Comparison of ENCODE assay signal across 8 cellular contexts in the genomic region with DNA sequence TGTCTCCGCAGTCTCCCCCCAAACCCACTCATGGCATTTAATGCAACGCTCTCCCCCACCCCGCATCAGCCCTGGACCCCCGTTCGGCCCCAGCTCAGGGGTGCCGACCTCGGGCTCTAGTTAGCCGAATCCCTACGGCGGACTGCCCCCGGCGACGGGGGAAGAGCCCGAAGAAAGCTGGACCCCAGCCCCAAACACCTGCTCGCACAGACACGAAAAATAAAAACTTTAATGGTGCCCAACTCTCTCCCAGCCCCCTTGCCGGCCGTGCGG. TPM values are rescaled to one million over a fixed set of nuclear protein-coding genes. Genes with fewer than 3 reads are reported as not detected.
DNase-seq lines count a peak whose midpoint lies in the region; ATAC-seq, FAIRE-seq and TF ChIP-seq lines count a peak whose summit lies in the region.

No MANE protein-coding gene starts in this region.

- DNase-seq in activated naive CD4-positive, alpha-beta T cell treated with anti-CD3 and anti-CD28 coated beads for 36 hours = no peak
- DNase-seq in activated naive CD4-positive, alpha-beta T cell treated with anti-CD3 and anti-CD28 coated beads, Interleukin-2, amount 50 U/mL, for 16 hours = no peak
- DNase-seq in MCF 10A (ENCODE audit: unreplicated experiment) (no peak), mesothelial cell of epicardium (ENCODE audit: low spot score in 2 of 2, unreplicated experiment in 2 of 2) (no peak), upper lobe of left lung (peak in 1 of 2 donors; percentile 86), NCI-H2107 (lab: John Stamatoyannopoulos, UW) (no peak), frontal cortex (ENCODE audit: low spot score in 2 of 2) (no peak)

- no peak for TF ChIP-seq EP300 in upper lobe of left lung (IDR thresholded peaks at IDR 0.05)

- H3K36me3 Mint-ChIP-seq in activated naive CD4-positive, alpha-beta T cell treated with anti-CD3 and anti-CD28 coated beads for 36 hours (ENCODE audit: low read depth) = peaks cover 34% of the 10 kb centered on the region
- peaks cover 29% of the 10 kb centered on the region for H3K36me3 Mint-ChIP-seq in MCF 10A (ENCODE audit: insufficient read depth, unreplicated experiment)
- peaks cover 3% of the 10 kb centered on the region for H3K36me3 Mint-ChIP-seq in mesothelial cell of epicardium

- no peaks in the 10 kb centered on the region for H3K27me3 ChIP-seq in upper lobe of left lung

- no peaks in the 10 kb centered on the region for H3K9me3 ChIP-seq in upper lobe of left lung

- peak overlapping the region; percentile 94 for H3K4me3 Mint-ChIP-seq in activated naive CD4-positive, alpha-beta T cell treated with anti-CD3 and anti-CD28 coated beads for 36 hours
- peak overlapping the region; percentile 93 for H3K4me3 Mint-ChIP-seq in MCF 10A (ENCODE audit: unreplicated experiment)
- peak overlapping the region; percentile 94 for H3K4me3 Mint-ChIP-seq in mesothelial cell of epicardium

- no peaks in the 10 kb centered on the region for H3K27me3 Mint-ChIP-seq in activated naive CD4-positive, alpha-beta T cell treated with anti-CD3 and anti-CD28 coated beads for 36 hours (ENCODE audit: low read depth)
- no peaks in the 10 kb centered on the region for H3K27me3 Mint-ChIP-seq in MCF 10A (ENCODE audit: insufficient read depth, unreplicated experiment)
- peaks cover 6% of the 10 kb centered on the region for H3K27me3 Mint-ChIP-seq in mesothelial cell of epicardium (ENCODE audit: low read depth)

- WGBS in upper lobe of left lung, 2 donors = 1 to 7% methylated on average over 5 to 16 of the region's 19 CpGs

- peaks cover 50% of the 10 kb centered on the region for H3K4me1 Mint-ChIP-seq in activated naive CD4-positive, alpha-beta T cell treated with anti-CD3 and anti-CD28 coated beads for 36 hours (ENCODE audit: low read depth)
- peaks cover 35% of the 10 kb centered on the region for H3K4me1 Mint-ChIP-seq in MCF 10A (ENCODE audit: insufficient read depth, unreplicated experiment)
- peaks cover 46% of the 10 kb centered on the region for H3K4me1 Mint-ChIP-seq in mesothelial cell of epicardium

- TF ChIP-seq CTCF in MCF 10A (IDR thresholded peaks at IDR 0.05; ENCODE audit: unreplicated experiment) (no peak), mesothelial cell of epicardium (IDR thresholded peaks at IDR 0.05; ENCODE audit: unreplicated experiment) (peak; percentile 14), upper lobe of left lung (IDR thresholded peaks at IDR 0.05) (no peak)

- POLR2A ChIA-PET in MCF 10A (lab: Yijun Ruan, JAX) = interaction anchor here (0.7 to 8.0 kb wide), 7 partner anchors 13 to 1820 kb away, joined by 3 to 114 read pairs (median 12); no protein-coding TSS in a partner anchor

- H3K36me3 ChIP-seq in upper lobe of left lung = peaks cover 0 to 4% (median 2%) of the 10 kb centered on the region in 4 donors

- H3K4me3 ChIP-seq in upper lobe of left lung = peak overlapping the region; percentile 66 to 98 (median 86)

- H3K9me3 Mint-ChIP-seq in activated naive CD4-positive, alpha-beta T cell treated with anti-CD3 and anti-CD28 coated beads for 36 hours = no peaks in the 10 kb centered on the region
- H3K9me3 Mint-ChIP-seq in MCF 10A (ENCODE audit: unreplicated experiment) = no peaks in the 10 kb centered on the region
- no peaks in the 10 kb centered on the region for H3K9me3 Mint-ChIP-seq in mesothelial cell of epicardium

- TF ChIP-seq POLR2A in upper lobe of left lung (IDR thresholded peaks at IDR 0.05) = no peak

- peak overlapping the region; percentile 87 to 93 (median 89) for H3K27ac ChIP-seq in upper lobe of left lung

- no TSS peak for BruUV-seq in MCF 10A (replicated peaks; lab: Mats Ljungman, UMichigan)

- H3K4me1 ChIP-seq in upper lobe of left lung = peaks cover 16 to 62% (median 31%) of the 10 kb centered on the region in 4 donors

- peak overlapping the region; percentile 97 for H3K27ac Mint-ChIP-seq in activated naive CD4-positive, alpha-beta T cell treated with anti-CD3 and anti-CD28 coated beads for 36 hours
- H3K27ac Mint-ChIP-seq in MCF 10A (ENCODE audit: low read depth, unreplicated experiment) = peak overlapping the region; percentile 89
- peak overlapping the region; percentile 98 for H3K27ac Mint-ChIP-seq in mesothelial cell of epicardium

- ATAC-seq in upper lobe of left lung (ENCODE audit: low FRiP score in 2 of 2) (no peak), GM19452 (IDR thresholded peaks at IDR 0.05; ENCODE audit: unreplicated experiment) (no peak)

- CTCF ChIA-PET in activated naive CD4-positive, alpha-beta T cell treated with anti-CD3 and anti-CD28 coated beads for 36 hours (lab: Charles Lee) = interaction anchor here (0.6 to 0.7 kb wide), 2 partner anchors 18 to 211 kb away, joined by 3 to 6 read pairs; no protein-coding TSS in a partner anchor
- CTCF ChIA-PET in MCF 10A (lab: Yijun Ruan, JAX) = interaction anchor here (0.6 to 1.6 kb wide), 9 partner anchors 21 to 1258 kb away, joined by 3 to 7 read pairs (median 3); no protein-coding TSS in a partner anchor

- FAIRE-seq in frontal cortex (lab: Jason Lieb, UNC) = no peak

- intact Hi-C loops in activated naive CD4-positive, alpha-beta T cell treated with anti-CD3 and anti-CD28 coated beads for 36 hours (cut with micrococcal nuclease) = loop anchor here (5.0 kb wide), 2 partner anchors 527 to 1518 kb away; a partner anchor contains a TSS
- intact Hi-C loops in MCF 10A (cut with micrococcal nuclease) = no loop called here

RNA-seq across cellular contexts. Expression of a gene that starts 0.6 kb away (rescaled TPM):
- 100 to 1,000 TPM; 130 to 132 TPM for total RNA-seq in activated naive CD4-positive, alpha-beta T cell treated with anti-CD3 and anti-CD28 coated beads for 36 hours
- total RNA-seq in MCF 10A (2022) (89.1 and 107 TPM in 2 replicates), mesothelial cell of epicardium (155 to 164 TPM (median 159 TPM) in 3 replicates), upper lobe of left lung (10 to 100 TPM; 32.1 to 66.2 (median 47.7) TPM), frontal cortex (27.7 TPM)
